In the genomic region with DNA sequence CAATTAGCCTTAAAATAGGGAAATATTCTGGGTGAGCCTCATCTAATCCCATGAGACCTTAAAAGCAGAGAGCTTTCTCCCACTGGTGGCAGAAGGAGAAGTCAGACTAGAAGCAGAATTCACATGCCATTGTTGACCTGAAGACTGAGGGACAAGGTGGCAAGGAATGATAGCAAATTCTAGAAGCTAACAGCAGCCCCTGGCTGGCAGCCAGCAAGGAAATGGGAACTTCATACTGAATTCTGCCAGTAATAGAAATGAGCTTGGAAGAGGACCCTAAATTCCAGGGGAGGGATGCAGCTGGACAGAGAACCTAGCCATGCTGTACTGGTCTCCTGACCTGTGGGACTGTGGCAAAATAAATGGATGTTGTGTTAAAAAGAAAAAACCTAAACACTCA, we compare ENCODE assay signal across 28 cellular contexts. TPM values are rescaled to one million over a fixed set of nuclear protein-coding genes. Genes with fewer than 3 reads are reported as not detected.
DNase-seq lines count a peak whose midpoint lies in the region; ATAC-seq, FAIRE-seq and TF ChIP-seq lines count a peak whose summit lies in the region.
"Had no signal": no experiment of that assay in that cellular context is flagged by ENCODE, and none has a peak within 500 bp of the region (broad histone marks: within the 10 kb centered on the region; RNA-seq: fewer than 3 reads in every experiment).

No MANE protein-coding gene starts in this region.

- H4K5ac ChIP-seq in H1 (ENCODE audit: insufficient read length, low read depth, low read length), result no peak overlapping the region

- H3K23ac ChIP-seq in H1 (ENCODE audit: insufficient read length), result no peak overlapping the region

- no peaks in the 10 kb centered on the region for H4K20me1 ChIP-seq in H1 (replicated peaks in 1 of 2; ENCODE audit: control insufficient read depth in 1 of 2, insufficient read depth in 2 of 2, low read length in 2 of 2)

- no peak for TF ChIP-seq POLR2A in Peyer's patch (IDR thresholded peaks at IDR 0.05)
- TF ChIP-seq POLR2A in H1 (IDR thresholded peaks at IDR 0.05; ENCODE audit: control extremely low read depth in 1 of 2, low read depth in 2 of 2, low read length in 2 of 2), result no peak

- CTCF ChIA-PET in H1 (lab: Charles Lee; ENCODE audit: partially characterized antibody), result interaction anchor here (0.9 to 32.5 kb wide), 9 partner anchors 3 to 191 kb away, joined by 3 to 617 read pairs (median 9); partner anchors contain the start of gene B3GNT7

- peaks cover 0 to 9% (median 5%) of the 10 kb centered on the region in 4 donors for H3K4me1 ChIP-seq in Peyer's patch
- H3K4me1 ChIP-seq in H1 (replicated peaks in 1 of 4; ENCODE audit: control insufficient read depth in 3 of 4, insufficient read depth in 4 of 4, low read length in 3 of 4), result peaks cover 14 to 24% (median 18%) of the 10 kb centered on the region in 4 experiments

- H3K27ac ChIP-seq in Peyer's patch (peak overlapping the region in 3 of 4 donors; percentile 30 to 91 (median 66)), H1 (ENCODE audit: low read depth, low read length) (no peak overlapping the region)

- TF ChIP-seq CTCF in Peyer's patch (IDR thresholded peaks at IDR 0.05) (no peak), H1 (IDR thresholded peaks at IDR 0.05; ENCODE audit: control extremely low read depth in 1 of 3, insufficient read depth in 1 of 3, low read depth in 1 of 3, low read length in 3 of 3) (no peak)

- H3K4ac ChIP-seq in H1 (replicated peaks; ENCODE audit: insufficient read length, low read depth, low read length), result no peak overlapping the region

- H3K23me2 ChIP-seq in H1 (ENCODE audit: low read depth, low read length), result no peaks in the 10 kb centered on the region; the same call in 1 of the 2 replicates

- peaks cover 11 to 19% of the 10 kb centered on the region in 2 donors for H3K27me3 Mint-ChIP-seq in stimulated activated naive B cell treated with anti-CD40 and anti-IgM and Interleukin-4, amounts not matched to agents 10 μg/mL and 1 μg/mL and 100 μg/mL, for 72 hours

- H4K91ac ChIP-seq in H1 (replicated peaks; ENCODE audit: insufficient read length, low read length), result no peak overlapping the region

- no peak overlapping the region for H3K56ac ChIP-seq in H1 (replicated peaks; ENCODE audit: insufficient read length, low read depth, low read length)

- no peak overlapping the region for H3K4me3 Mint-ChIP-seq in stimulated activated naive B cell treated with anti-CD40 and anti-IgM and Interleukin-4, amounts not matched to agents 10 μg/mL and 1 μg/mL and 100 μg/mL, for 72 hours
- H3K4me3 Mint-ChIP-seq: CD14-positive monocyte; CD8-positive, alpha-beta memory T cell had no signal

- H2AK5ac ChIP-seq in H1 (ENCODE audit: low read depth, low read length), result no peak overlapping the region

- H3K9me3 Mint-ChIP-seq in stimulated activated naive B cell treated with anti-CD40 and anti-IgM and Interleukin-4, amounts not matched to agents 10 μg/mL and 1 μg/mL and 100 μg/mL, for 72 hours, result peaks cover 5 to 6% of the 10 kb centered on the region in 2 donors

- H3K9ac ChIP-seq in H1 (replicated peaks in 1 of 4; ENCODE audit: extremely low read depth in 1 of 4, low read depth in 3 of 4, low read length in 3 of 4), result no peak overlapping the region

- H3K4me2 ChIP-seq in H1 (ENCODE audit: insufficient read depth in 1 of 2, low read depth in 2 of 2, low read length in 2 of 2), result no peak overlapping the region

- ATAC-seq in stimulated activated naive B cell treated with anti-CD40 and anti-IgM and Interleukin-4, amounts not matched to agents 10 μg/mL and 1 μg/mL and 100 μg/mL, for 72 hours (replicated peaks), result no peak
- ATAC-seq in HG03196 (IDR thresholded peaks at IDR 0.05; ENCODE audit: unreplicated experiment), result no peak

- H2BK20ac ChIP-seq in H1 (ENCODE audit: low read length), result 0 out of 2 replicates have a peak overlapping the region, but pooled peaks have one; percentile 72

- H2BK5ac ChIP-seq in H1 (ENCODE audit: low read depth, low read length), result no peak overlapping the region; the same call in 1 of the 2 replicates

- H3K79me2 ChIP-seq in H1 (ENCODE audit: control insufficient read depth in 1 of 2, insufficient read depth in 2 of 2, low read length in 2 of 2), result no peaks in the 10 kb centered on the region

- no peaks in the 10 kb centered on the region for H3K79me1 ChIP-seq in H1 (ENCODE audit: low read depth, low read length)

- H4K8ac ChIP-seq in H1 (ENCODE audit: extremely low read depth, insufficient read depth, low read length), result no peak overlapping the region; the same call in 1 of the 2 replicates

- no peak overlapping the region for H2AFZ ChIP-seq in H1 (ENCODE audit: low read length)

- DNase-seq in EH (ENCODE audit: low read depth) (peak; percentile 16), Peyer's patch (no peak), H1 (ENCODE audit: low read depth in 1 of 2, low spot score in 2 of 2) (no peak), iPS-NIHi11 (ENCODE audit: low spot score) (no peak)
- no peak for DNase-seq in stimulated activated naive B cell treated with anti-CD40 and anti-IgM and Interleukin-4, amounts not matched to agents 10 μg/mL and 1 μg/mL and 100 μg/mL, for 72 hours
- DNase-seq in activated CD4-positive, alpha-beta T cell treated with anti-CD3 and anti-CD28 coated beads, Interleukin-2, amount 50 U/mL, for 1 hour, result no peak
- DNase-seq: 8988T; ACHN; BE2C; CD8-positive, alpha-beta memory T cell; DMS 273 treated with DMSO at 0.1 percent for 48 hours; DMS79; GF-D8; H7; KBM-7; MG63; NCI-H1048; NCI-H1417; NCI-H1694 treated with DMSO at 0.1 percent for 48 hours; NCI-H2081; NCI-H2227 treated with DMSO at 0.1 percent for 48 hours; NCI-H526 treated with DMSO at 0.1 percent for 48 hours; SHP77 treated with DMSO at 0.1 percent for 48 hours had no signal

- H3K18ac ChIP-seq in H1 (ENCODE audit: extremely low read depth, low read length), result no peak overlapping the region; the same call in 1 of the 2 replicates

- peak overlapping the region; percentile 22 for H3K27ac Mint-ChIP-seq in stimulated activated naive B cell treated with anti-CD40 and anti-IgM and Interleukin-4, amounts not matched to agents 10 μg/mL and 1 μg/mL and 100 μg/mL, for 72 hours
- H3K27ac Mint-ChIP-seq: CD14-positive monocyte had no signal

- no peak overlapping the region for H3K14ac ChIP-seq in H1 (ENCODE audit: insufficient read length)

- TF ChIP-seq EP300 in H1 (IDR thresholded peaks at IDR 0.05; ENCODE audit: borderline replicate concordance in 1 of 2, low read depth in 2 of 2, low read length in 2 of 2), result no peak

- peaks cover 4 to 6% of the 10 kb centered on the region in 2 donors for H3K4me1 Mint-ChIP-seq in stimulated activated naive B cell treated with anti-CD40 and anti-IgM and Interleukin-4, amounts not matched to agents 10 μg/mL and 1 μg/mL and 100 μg/mL, for 72 hours

- POLR2A ChIA-PET in H1 (lab: Charles Lee; ENCODE audit: partially characterized antibody), result interaction anchor here (9.0 to 20.1 kb wide), 2 partner anchors 39 to 49 kb away, joined by 88 to 235 read pairs; partner anchors contain the start of gene NCL

- no peak for FAIRE-seq in H1 (lab: Jason Lieb, UNC)
- FAIRE-seq: GM12892, GM19239 had no signal

- H3K36me3 Mint-ChIP-seq in stimulated activated naive B cell treated with anti-CD40 and anti-IgM and Interleukin-4, amounts not matched to agents 10 μg/mL and 1 μg/mL and 100 μg/mL, for 72 hours, result peaks cover 4 to 9% of the 10 kb centered on the region in 2 donors
- H3K36me3 Mint-ChIP-seq: CD14-positive monocyte had no signal

- no peaks in the 10 kb centered on the region for H3K27me3 ChIP-seq in Peyer's patch
- no peaks in the 10 kb centered on the region for H3K27me3 ChIP-seq in H1 (replicated peaks in 1 of 4; ENCODE audit: control insufficient read depth in 3 of 4, extremely low read depth in 1 of 4, insufficient read depth in 3 of 4, low read length in 3 of 4)
- H3K27me3 ChIP-seq: BE2C, MG63 had no signal

- H2BK15ac ChIP-seq in H1 (ENCODE audit: low read length), result no peak overlapping the region

- H3K9me3 ChIP-seq in Peyer's patch (no peaks in the 10 kb centered on the region), H1 (ENCODE audit: insufficient read depth in 2 of 2, low read depth in 1 of 2, low read length in 1 of 2) (no peaks in the 10 kb centered on the region)
- H3K9me3 ChIP-seq: BE2C had no signal

- no peak for TF ChIP-seq RAD21 in H1 (IDR thresholded peaks at IDR 0.05 in 1 of 2, conservative IDR thresholded peaks at IDR 0.05 in 1 of 2; ENCODE audit: low read depth in 2 of 2, low read length in 2 of 2)

- peak overlapping the region; percentile 24 for H2BK120ac ChIP-seq in H1 (replicated peaks; ENCODE audit: low read depth, low read length)

- no peak overlapping the region for H2BK12ac ChIP-seq in H1 (ENCODE audit: low read depth, low read length)

- H3K36me3 ChIP-seq in Peyer's patch (no peaks in the 10 kb centered on the region), H1 (ENCODE audit: control insufficient read depth in 2 of 4, insufficient read depth in 4 of 4, low read length in 3 of 4) (no peaks in the 10 kb centered on the region)
- H3K36me3 ChIP-seq: BE2C, MG63 had no signal

- H3K4me3 ChIP-seq in Peyer's patch (peak overlapping the region in 1 of 4 donors; percentile 18), H1 (ENCODE audit: extremely low read depth in 1 of 4, insufficient read depth in 2 of 4, low read depth in 3 of 4, low read length in 4 of 4) (no peak overlapping the region)
- H3K4me3 ChIP-seq: MG63 had no signal

RNA-seq across cellular contexts. Expression of gene B3GNT7, which starts 19.5 kb away (rescaled TPM):
- total RNA-seq in Peyer's patch, result 100 to 1,000 TPM in 2 of 4 donors, 10 to 100 TPM in 1, 1 to 10 TPM in 1; 9.9 to 154 (median 90.3) TPM
- 72.5 and 73.1 TPM in 2 replicates for total RNA-seq in H1 (2021; fragmentation: NEBNext Ultra II Directional; extraction: Animal tissue kit (Norgen Biotek cat#: 25700))
- 26.4 and 27.7 TPM in 2 replicates for polyA plus RNA-seq in H1 (2011; rRNA removed)
- polyA plus RNA-seq in H1 (2011; cell fraction: cytosol; rRNA removed), result 15.1 TPM
- 33.9 TPM for polyA plus RNA-seq in H1 (2011; cell fraction: nucleus; rRNA removed)
- 54.0 to 78.2 TPM (median 68.9 TPM) in 4 replicates for polyA plus RNA-seq in H1 (2012, experiment 1 of 2)
- 70.7 TPM for polyA plus RNA-seq in H1 (2012, experiment 2 of 2)
- 150 TPM for polyA plus RNA-seq in H1 (2013, experiment 1 of 2)
- 144 TPM for polyA plus RNA-seq in H1 (2013, experiment 2 of 2)
- 19.3 and 21.6 TPM in 2 replicates for polyA minus RNA-seq in H1 (2011; rRNA and poly(A)+ RNA removed)
- polyA minus RNA-seq in H1 (2011; cell fraction: cytosol; rRNA and poly(A)+ RNA removed), result 41.2 TPM
- 19.9 TPM for polyA minus RNA-seq in H1 (2011; cell fraction: nucleus; rRNA and poly(A)+ RNA removed)
- total RNA-seq: NCI-H460 had no signal
- polyA plus RNA-seq: CD14-positive monocyte had no signal

RNA-seq across cellular contexts. Expression of gene NCL, which starts 49.3 kb away (rescaled TPM):
- 100 to 1,000 TPM in 3 of 4 donors, 10 to 100 TPM in 1; 80.7 to 661 (median 153) TPM for total RNA-seq in Peyer's patch
- total RNA-seq in H1 (2021; fragmentation: NEBNext Ultra II Directional; extraction: Animal tissue kit (Norgen Biotek cat#: 25700)), result 1,442 and 1,478 TPM in 2 replicates
- polyA plus RNA-seq in H1 (2011; rRNA removed), result 61.2 and 61.5 TPM in 2 replicates
- polyA plus RNA-seq in H1 (2011; cell fraction: cytosol; rRNA removed), result 262 TPM
- polyA plus RNA-seq in H1 (2011; cell fraction: nucleus; rRNA removed), result 125 TPM
- 864 to 1,058 TPM (median 903 TPM) in 4 replicates for polyA plus RNA-seq in H1 (2012, experiment 1 of 2)
- 81.1 TPM for polyA plus RNA-seq in H1 (2012, experiment 2 of 2)
- polyA plus RNA-seq in H1 (2013, experiment 1 of 2), result 607 TPM
- 625 TPM for polyA plus RNA-seq in H1 (2013, experiment 2 of 2)
- polyA minus RNA-seq in H1 (2011; rRNA and poly(A)+ RNA removed), result 73.2 and 117 TPM in 2 replicates
- polyA minus RNA-seq in H1 (2011; cell fraction: cytosol; rRNA and poly(A)+ RNA removed), result 146 TPM
- 137 TPM for polyA minus RNA-seq in H1 (2011; cell fraction: nucleus; rRNA and poly(A)+ RNA removed)
